23 cellular contexts compared by ENCODE assay signal in genomic region chr5:122169350-122170103, GRCh38. TPM values are rescaled to one million over a fixed set of nuclear protein-coding genes. Genes with fewer than 3 reads are reported as not detected.
"Had no signal": no experiment of that assay in that cellular context is flagged by ENCODE, and none has a peak within 500 bp of the region (broad histone marks: within the 10 kb centered on the region; RNA-seq: fewer than 3 reads in every experiment).

No MANE protein-coding gene starts in this region.

- H3K9me3 Mint-ChIP-seq: dendritic cell treated with granulocyte-macrophage colony-stimulating factor and Interleukin-4, amounts not matched to agents 40 ng/mL and 50 ng/mL, for 4 days; endodermal cell; memory B cell; neural progenitor cell; stimulated activated memory B cell treated with anti-CD40 and anti-IgM and Interleukin-4, amounts not matched to agents 10 μg/mL and 1 μg/mL and 100 μg/mL, for 72 hours; stimulated activated naive CD8-positive, alpha-beta T cell treated with anti-CD3 and anti-CD28 coated beads, Interleukin-15, Interleukin-2, amounts not matched to agents 100 ng/mL and 50 ng/mL, for 24 hours had no signal

- H3K9me3 ChIP-seq: colonic mucosa, esophagus squamous epithelium, prostate gland, right atrium auricular region, thoracic aorta, tibial nerve, upper lobe of left lung, vagina had no signal

- H3K27me3 ChIP-seq: colonic mucosa, esophagus squamous epithelium, neural progenitor cell, right atrium auricular region, tibial nerve, upper lobe of left lung, vagina had no signal

- H3K4me1 ChIP-seq: colonic mucosa, parathyroid adenoma, prostate gland, right atrium auricular region, upper lobe of left lung had no signal

- H3K27ac Mint-ChIP-seq: dendritic cell treated with granulocyte-macrophage colony-stimulating factor and Interleukin-4, amounts not matched to agents 40 ng/mL and 50 ng/mL, for 4 days; endodermal cell; memory B cell; natural killer cell treated with Interleukin-12 subunit alpha and Interleukin-12 subunit beta and Interleukin-15 and Interleukin-18, amount 100 ng/mL, for 72 hours; neural progenitor cell; stimulated activated memory B cell treated with anti-CD40 and anti-IgM and Interleukin-4, amounts not matched to agents 10 μg/mL and 1 μg/mL and 100 μg/mL, for 72 hours; stimulated activated naive CD8-positive, alpha-beta T cell treated with anti-CD3 and anti-CD28 coated beads, Interleukin-15, Interleukin-2, amounts not matched to agents 100 ng/mL and 50 ng/mL, for 24 hours had no signal

- DNase-seq: colonic mucosa; effector CD8-positive, alpha-beta T cell; endodermal cell; esophagus squamous epithelium; foreskin melanocyte; naive B cell; stimulated activated CD4-positive, alpha-beta T cell treated with anti-CD3 and anti-CD28 coated beads, Interleukin-2, amount 100 ng/mL, for 24 hours; stimulated activated CD4-positive, alpha-beta T cell treated with anti-CD3 and anti-CD28 coated beads, Interleukin-4, amount 100 ng/mL, for 4 hours; upper lobe of left lung had no signal

- H3K4me3 Mint-ChIP-seq: dendritic cell treated with granulocyte-macrophage colony-stimulating factor and Interleukin-4, amounts not matched to agents 40 ng/mL and 50 ng/mL, for 4 days; endodermal cell; memory B cell; naive B cell; natural killer cell treated with Interleukin-12 subunit alpha and Interleukin-12 subunit beta and Interleukin-15 and Interleukin-18, amount 100 ng/mL, for 72 hours; neural progenitor cell; stimulated activated memory B cell treated with anti-CD40 and anti-IgM and Interleukin-4, amounts not matched to agents 10 μg/mL and 1 μg/mL and 100 μg/mL, for 72 hours; stimulated activated naive CD8-positive, alpha-beta T cell treated with anti-CD3 and anti-CD28 coated beads, Interleukin-15, Interleukin-2, amounts not matched to agents 100 ng/mL and 50 ng/mL, for 24 hours had no signal

- H3K27ac ChIP-seq: colonic mucosa, esophagus squamous epithelium, neural progenitor cell, parathyroid adenoma, prostate gland, right atrium auricular region, thoracic aorta, tibial nerve, upper lobe of left lung, vagina had no signal

- H3K4me3 ChIP-seq: colonic mucosa, esophagus squamous epithelium, lung, neural progenitor cell, prostate gland, right atrium auricular region, thoracic aorta, tibial nerve, upper lobe of left lung, vagina had no signal

- H3K4me1 Mint-ChIP-seq: stimulated activated memory B cell treated with anti-CD40 and anti-IgM and Interleukin-4, amounts not matched to agents 10 μg/mL and 1 μg/mL and 100 μg/mL, for 72 hours had no signal

- H3K36me3 Mint-ChIP-seq: memory B cell; naive B cell; natural killer cell treated with Interleukin-12 subunit alpha and Interleukin-12 subunit beta and Interleukin-15 and Interleukin-18, amount 100 ng/mL, for 72 hours; neural progenitor cell; stimulated activated memory B cell treated with anti-CD40 and anti-IgM and Interleukin-4, amounts not matched to agents 10 μg/mL and 1 μg/mL and 100 μg/mL, for 72 hours had no signal

- H3K27me3 Mint-ChIP-seq: dendritic cell treated with granulocyte-macrophage colony-stimulating factor and Interleukin-4, amounts not matched to agents 40 ng/mL and 50 ng/mL, for 4 days; naive B cell; natural killer cell treated with Interleukin-12 subunit alpha and Interleukin-12 subunit beta and Interleukin-15 and Interleukin-18, amount 100 ng/mL, for 72 hours; stimulated activated memory B cell treated with anti-CD40 and anti-IgM and Interleukin-4, amounts not matched to agents 10 μg/mL and 1 μg/mL and 100 μg/mL, for 72 hours; stimulated activated naive CD8-positive, alpha-beta T cell treated with anti-CD3 and anti-CD28 coated beads, Interleukin-15, Interleukin-2, amounts not matched to agents 100 ng/mL and 50 ng/mL, for 24 hours had no signal

- H3K36me3 ChIP-seq: colonic mucosa, esophagus squamous epithelium, neural progenitor cell, prostate gland, right atrium auricular region, thoracic aorta, tibial nerve, upper lobe of left lung, vagina had no signal

RNA-seq across cellular contexts. Expression of gene ZNF474, which starts 40.2 kb away (rescaled TPM):
- total RNA-seq: epithelial cell of proximal tubule; natural killer cell treated with Interleukin-12 subunit alpha and Interleukin-12 subunit beta and Interleukin-15 and Interleukin-18, amount 100 ng/mL, for 72 hours; right atrium auricular region had no signal
